Comparison of ENCODE assay signal across 8 cellular contexts in genomic region chr2:111121873-111122630, GRCh38. TPM values are rescaled to one million over a fixed set of nuclear protein-coding genes. Genes with fewer than 3 reads are reported as not detected.
DNase-seq lines count a peak whose midpoint lies in the region; ATAC-seq and TF ChIP-seq lines count a peak whose summit lies in the region.

No MANE protein-coding gene starts in this region.

- TF ChIP-seq CTCF in fibroblast of the aortic adventitia (IDR thresholded peaks at IDR 0.05; ENCODE audit: insufficient read depth, low read length) = no peak

- H3K27me3 Mint-ChIP-seq in natural killer cell treated with Interleukin-12 subunit alpha and Interleukin-12 subunit beta and Interleukin-15 and Interleukin-18, amount 100 ng/mL, for 72 hours = peaks cover 10 to 12% of the 10 kb centered on the region in 2 donors
- H3K27me3 Mint-ChIP-seq in stimulated activated naive CD8-positive, alpha-beta T cell treated with anti-CD3 and anti-CD28 coated beads, Interleukin-15, amount 100 ng/mL, for 72 hours = peaks cover 33% of the 10 kb centered on the region

- peak; percentile 96 for DNase-seq in DMS53 treated with DMSO at 0.1 percent for 48 hours (lab: John Stamatoyannopoulos, UW; ENCODE audit: unreplicated experiment)
- DNase-seq in KBM-7 = peak; percentile 83
- peak; percentile 95 for DNase-seq in RPMI8226
- peak; percentile 74 for DNase-seq in activated effector memory CD4-positive, alpha-beta T cell treated with Interleukin-2 at 50 U/mL for 16 hours
- DNase-seq in fibroblast of the aortic adventitia (ENCODE audit: low read depth) = peak; percentile 80
- DNase-seq in natural killer cell treated with Interleukin-12 subunit alpha and Interleukin-12 subunit beta and Interleukin-15 and Interleukin-18, amount 100 ng/mL, for 72 hours (ENCODE audit: low spot score) = peak; percentile 91
- DNase-seq in stimulated activated naive CD8-positive, alpha-beta T cell treated with anti-CD3 and anti-CD28 coated beads, Interleukin-15, amount 100 ng/mL, for 72 hours = peak; percentile 81 to 85

- peak overlapping the region; percentile 97 for H3K4me3 Mint-ChIP-seq in natural killer cell treated with Interleukin-12 subunit alpha and Interleukin-12 subunit beta and Interleukin-15 and Interleukin-18, amount 100 ng/mL, for 72 hours
- peak overlapping the region; percentile 91 to 97 for H3K4me3 Mint-ChIP-seq in stimulated activated naive CD8-positive, alpha-beta T cell treated with anti-CD3 and anti-CD28 coated beads, Interleukin-15, amount 100 ng/mL, for 72 hours

- peak overlapping the region; percentile 80 to 91 for H3K27ac Mint-ChIP-seq in natural killer cell treated with Interleukin-12 subunit alpha and Interleukin-12 subunit beta and Interleukin-15 and Interleukin-18, amount 100 ng/mL, for 72 hours
- H3K27ac Mint-ChIP-seq in stimulated activated naive CD8-positive, alpha-beta T cell treated with anti-CD3 and anti-CD28 coated beads, Interleukin-15, amount 100 ng/mL, for 72 hours = peak overlapping the region; percentile 47 to 96

- H3K36me3 Mint-ChIP-seq in natural killer cell treated with Interleukin-12 subunit alpha and Interleukin-12 subunit beta and Interleukin-15 and Interleukin-18, amount 100 ng/mL, for 72 hours = peaks cover 25% of the 10 kb centered on the region

- no peaks in the 10 kb centered on the region for H3K9me3 Mint-ChIP-seq in natural killer cell treated with Interleukin-12 subunit alpha and Interleukin-12 subunit beta and Interleukin-15 and Interleukin-18, amount 100 ng/mL, for 72 hours
- H3K9me3 Mint-ChIP-seq in stimulated activated naive CD8-positive, alpha-beta T cell treated with anti-CD3 and anti-CD28 coated beads, Interleukin-15, amount 100 ng/mL, for 72 hours = no peaks in the 10 kb centered on the region

- peak; percentile 57 for ATAC-seq in GM21723 (IDR thresholded peaks at IDR 0.05; ENCODE audit: unreplicated experiment)
- ATAC-seq in natural killer cell treated with Interleukin-12 subunit alpha and Interleukin-12 subunit beta and Interleukin-15 and Interleukin-18, amount 100 ng/mL, for 72 hours = peak; percentile 79 to 86
- ATAC-seq in stimulated activated naive CD8-positive, alpha-beta T cell treated with anti-CD3 and anti-CD28 coated beads, Interleukin-15, amount 100 ng/mL, for 72 hours = peak; percentile 51

- peaks cover 45 to 50% of the 10 kb centered on the region in 2 donors for H3K4me1 Mint-ChIP-seq in natural killer cell treated with Interleukin-12 subunit alpha and Interleukin-12 subunit beta and Interleukin-15 and Interleukin-18, amount 100 ng/mL, for 72 hours (ENCODE audit: low read depth in 2 of 2)
- H3K4me1 Mint-ChIP-seq in stimulated activated naive CD8-positive, alpha-beta T cell treated with anti-CD3 and anti-CD28 coated beads, Interleukin-15, amount 100 ng/mL, for 72 hours = peaks cover 61% of the 10 kb centered on the region

- H3K4me3 ChIP-seq in fibroblast of the aortic adventitia (ENCODE audit: low read depth, low read length) = peak overlapping the region; percentile 84

- in situ Hi-C loops in KBM-7 (cut with MboI; ENCODE audit: low pct_unique_long_range_greater_than_20kb, low sequenced_read_pairs) = no loop called here

RNA-seq across cellular contexts. Expression of gene BCL2L11, which starts 1.3 kb away (rescaled TPM):
- 2.2 and 4.7 TPM in 2 replicates for total RNA-seq in fibroblast of the aortic adventitia (ENCODE audit: low replicate concordance)
- total RNA-seq in natural killer cell treated with Interleukin-12 subunit alpha and Interleukin-12 subunit beta and Interleukin-15 and Interleukin-18, amount 100 ng/mL, for 72 hours = 10 to 100 TPM; 19.2 to 26.6 TPM

Comparison
In these comparisons a context has a peak if more than half of its experiments do, and no peak if none do; other contexts are left out.
1. Peak in every context shown above with its lines: DNase-seq, ATAC-seq and H3K4me3 ChIP-seq.